ENCODE assay signal across 8 cellular contexts in the genomic region with DNA sequence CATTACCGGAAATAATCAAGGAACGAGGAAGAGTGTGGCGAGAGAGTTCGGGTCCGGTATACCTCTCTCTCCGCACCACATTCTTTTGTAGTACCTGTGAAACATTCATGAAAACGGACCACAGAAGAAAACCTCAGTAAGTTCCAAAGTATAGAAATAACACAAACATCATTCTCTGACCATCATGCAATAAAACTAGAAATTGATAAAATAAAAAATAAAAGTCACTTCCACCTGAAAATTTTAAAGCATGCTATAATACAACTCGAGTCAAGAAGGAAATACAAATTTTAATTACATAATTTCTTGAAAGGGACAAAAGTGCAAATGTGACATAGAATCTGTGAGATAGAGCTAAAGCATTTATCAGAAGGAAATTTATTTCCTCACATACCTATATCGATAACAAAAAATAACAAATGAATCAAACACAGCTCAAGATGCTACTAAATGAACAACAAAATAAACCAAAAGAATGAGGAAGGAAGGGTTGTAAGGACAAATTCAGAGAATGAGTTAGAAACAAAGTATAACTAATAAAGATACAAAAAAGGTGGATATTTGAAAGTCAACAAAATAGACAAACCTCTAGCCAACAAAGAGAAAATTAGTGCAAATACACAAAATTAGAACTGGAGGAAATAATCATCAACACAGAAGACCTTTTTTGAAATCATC.
DNase-seq lines count a peak whose midpoint lies in the region; ATAC-seq and TF ChIP-seq lines count a peak whose summit lies in the region.

No MANE protein-coding gene starts in this region.

- H3K4me3 Mint-ChIP-seq in Caco-2 (ENCODE audit: unreplicated experiment) = peak overlapping the region; percentile 96
- peak overlapping the region; percentile 93 for H3K4me3 Mint-ChIP-seq in endothelial cell (ENCODE audit: unreplicated experiment)
- H3K4me3 Mint-ChIP-seq in osteocyte (ENCODE audit: unreplicated experiment) = peak overlapping the region; percentile 92

- peaks cover 6% of the 10 kb centered on the region for H3K4me1 Mint-ChIP-seq in Caco-2 (ENCODE audit: low read depth, unreplicated experiment)
- peaks cover 7% of the 10 kb centered on the region for H3K4me1 Mint-ChIP-seq in endothelial cell (ENCODE audit: unreplicated experiment)
- H3K4me1 Mint-ChIP-seq in osteocyte (ENCODE audit: unreplicated experiment) = peaks cover 18% of the 10 kb centered on the region

- TF ChIP-seq CTCF in Caco-2 (IDR thresholded peaks at IDR 0.05; ENCODE audit: insufficient read depth in 1 of 2, low read depth in 1 of 2, low read length in 1 of 2, severe bottlenecking in 1 of 2, unreplicated experiment in 1 of 2) = no peak
- TF ChIP-seq CTCF in OCI-LY3 (IDR thresholded peaks at IDR 0.05; ENCODE audit: low read depth, low read length) = no peak
- TF ChIP-seq CTCF in endothelial cell (IDR thresholded peaks at IDR 0.05; ENCODE audit: unreplicated experiment) = no peak
- TF ChIP-seq CTCF in osteocyte (IDR thresholded peaks at IDR 0.05) = no peak

- peak overlapping the region; percentile 76 for H3K4me2 ChIP-seq in OCI-LY3 (ENCODE audit: low read length)

- no peak overlapping the region for H3K27ac ChIP-seq in OCI-LY3 (ENCODE audit: low read length)

- no peaks in the 10 kb centered on the region for H3K79me2 ChIP-seq in OCI-LY3 (ENCODE audit: low read length)

- H3K9me3 Mint-ChIP-seq in Caco-2 (ENCODE audit: unreplicated experiment) (no peaks in the 10 kb centered on the region), endothelial cell (ENCODE audit: unreplicated experiment) (no peaks in the 10 kb centered on the region), osteocyte (ENCODE audit: unreplicated experiment) (no peaks in the 10 kb centered on the region)

- H3K4me3 ChIP-seq in Caco-2 (ENCODE audit: low read depth, low read length) (peak overlapping the region; percentile 66), OCI-LY3 (ENCODE audit: low read length) (peak overlapping the region; percentile 86)

- H4K20me1 ChIP-seq in OCI-LY3 (ENCODE audit: insufficient read depth, low read length) = no peaks in the 10 kb centered on the region

- H3K4me1 ChIP-seq in Caco-2 (no peaks in the 10 kb centered on the region; the same call in 1 of the 2 replicates), OCI-LY3 (ENCODE audit: low read length) (peaks cover 6% of the 10 kb centered on the region)

- H3K27ac Mint-ChIP-seq in Caco-2 (ENCODE audit: unreplicated experiment) = peak overlapping the region; percentile 94
- H3K27ac Mint-ChIP-seq in endothelial cell (ENCODE audit: unreplicated experiment) = no peak overlapping the region
- H3K27ac Mint-ChIP-seq in osteocyte (ENCODE audit: unreplicated experiment) = peak overlapping the region; percentile 89

- H3K36me3 Mint-ChIP-seq in Caco-2 (ENCODE audit: insufficient read depth, unreplicated experiment) (peaks cover 22% of the 10 kb centered on the region), endothelial cell (ENCODE audit: low read depth, unreplicated experiment) (peaks cover 3% of the 10 kb centered on the region), osteocyte (ENCODE audit: unreplicated experiment) (no peaks in the 10 kb centered on the region)

- DNase-seq in Caco-2 (no peak), endothelial cell (ENCODE audit: low spot score) (no peak), osteocyte (ENCODE audit: extremely low spot score, unreplicated experiment) (no peak), NCI-H187 treated with DMSO at 0.1 percent for 48 hours (lab: John Stamatoyannopoulos, UW) (no peak), GOT3 (lab: John Stamatoyannopoulos, UW) (no peak)

- no peaks in the 10 kb centered on the region for H3K27me3 ChIP-seq in Caco-2 (replicated peaks; ENCODE audit: control insufficient read depth, insufficient read depth, low read length)
- H3K27me3 ChIP-seq in OCI-LY3 (ENCODE audit: low read depth, low read length) = peaks cover 5% of the 10 kb centered on the region

- CTCF ChIA-PET in Caco-2 (lab: Charles Lee) = interaction anchor here (0.5 to 2.7 kb wide), 5 partner anchors 9 to 176 kb away, joined by 3 to 24 read pairs (median 3); partner anchors contain the start of gene ZNF311

- peak overlapping the region; percentile 72 for H2AFZ ChIP-seq in OCI-LY3 (ENCODE audit: low read depth, low read length)

- H3K9me3 ChIP-seq in Caco-2 (no peaks in the 10 kb centered on the region), OCI-LY3 (ENCODE audit: insufficient read depth, low read length) (no peaks in the 10 kb centered on the region)

- peak overlapping the region; percentile 69 for H3K9ac ChIP-seq in OCI-LY3 (ENCODE audit: low read length)

- H3K36me3 ChIP-seq in Caco-2 (ENCODE audit: control insufficient read depth, insufficient read depth, low read length) = no peaks in the 10 kb centered on the region
- no peaks in the 10 kb centered on the region for H3K36me3 ChIP-seq in OCI-LY3 (replicated peaks; ENCODE audit: low read depth, low read length)

- no TSS peak for BruUV-seq in Caco-2 (replicated peaks; lab: Mats Ljungman, UMichigan)

- intact Hi-C loops in Caco-2 (cut with micrococcal nuclease; ENCODE audit: unreplicated experiment) = loop anchor here (1.0 kb wide), 1 partner anchor 153 kb away; no protein-coding TSS in a partner anchor

- POLR2A ChIA-PET in Caco-2 (lab: Charles Lee) = no interaction called here

- ATAC-seq in GM21825 (IDR thresholded peaks at IDR 0.05; ENCODE audit: unreplicated experiment) (no peak), HG03097 (IDR thresholded peaks at IDR 0.05; ENCODE audit: low FRiP score, unreplicated experiment) (no peak)

- H3K27me3 Mint-ChIP-seq in Caco-2 (ENCODE audit: insufficient read depth, unreplicated experiment) (peaks cover 3% of the 10 kb centered on the region), endothelial cell (ENCODE audit: unreplicated experiment) (peaks cover 17% of the 10 kb centered on the region), osteocyte (ENCODE audit: unreplicated experiment) (peaks cover 14% of the 10 kb centered on the region)
